In genomic region chr22:46107089-46107664, GRCh38 we compare ENCODE assay signal across 10 cellular contexts. TPM values are rescaled to one million over a fixed set of nuclear protein-coding genes. Genes with fewer than 3 reads are reported as not detected.
DNase-seq lines count a peak whose midpoint lies in the region; ATAC-seq and TF ChIP-seq lines count a peak whose summit lies in the region.
"Had no signal": no experiment of that assay in that cellular context is flagged by ENCODE, and none has a peak within 500 bp of the region (broad histone marks: within the 10 kb centered on the region; RNA-seq: fewer than 3 reads in every experiment).

No MANE protein-coding gene starts in this region.

- H3K4me2 ChIP-seq in GM23248 (ENCODE audit: unreplicated experiment) (no peak overlapping the region), PC-9 (no peak overlapping the region)

- H3K9me3 ChIP-seq in GM23248 (ENCODE audit: low read depth) (no peaks in the 10 kb centered on the region), SK-N-MC (ENCODE audit: low read depth, low read length) (no peaks in the 10 kb centered on the region), left ventricle myocardium inferior (replicated peaks) (no peaks in the 10 kb centered on the region), gastrocnemius medialis (no peaks in the 10 kb centered on the region), PC-9 (ENCODE audit: insufficient read depth, low read depth) (no peaks in the 10 kb centered on the region)

- peak; percentile 28 to 38 for ATAC-seq in gastrocnemius medialis
- ATAC-seq: stimulated activated naive B cell treated with anti-CD40 and anti-IgM and Interleukin-4, amounts not matched to agents 10 μg/mL and 1 μg/mL and 100 μg/mL, for 72 hours had no signal

- H3K4me1 ChIP-seq in GM23248 (ENCODE audit: insufficient read depth), result peaks cover 37% of the 10 kb centered on the region
- peaks cover 100% of the 10 kb centered on the region for H3K4me1 ChIP-seq in left ventricle myocardium inferior
- peaks cover 94 to 96% of the 10 kb centered on the region in 2 donors for H3K4me1 ChIP-seq in gastrocnemius medialis
- peaks cover 5% of the 10 kb centered on the region; the same call in 1 of the 2 replicates for H3K4me1 ChIP-seq in PC-9 (replicated peaks; ENCODE audit: insufficient read depth)

- DNase-seq in GM23248, result peak; percentile 44
- DNase-seq in SK-N-MC (ENCODE audit: low read depth, low spot score), result no peak
- DNase-seq in left ventricle myocardium inferior, result no peak
- peak; percentile 70 to 93 for DNase-seq in gastrocnemius medialis
- DNase-seq in activated CD4-positive, alpha-beta memory T cell treated with anti-CD3 and anti-CD28 coated beads, Interleukin-2, amount 10 ng/mL, durations not matched to agents 7 days and 5 days, result no peak
- DNase-seq in PC-9, result no peak
- no peak for DNase-seq in SK-N-DZ (ENCODE audit: low spot score)
- DNase-seq in AG08396 (ENCODE audit: low spot score), result no peak
- DNase-seq: stimulated activated naive B cell treated with anti-CD40 and anti-IgM and Interleukin-4, amounts not matched to agents 10 μg/mL and 1 μg/mL and 100 μg/mL, for 72 hours had no signal

- H3K9ac ChIP-seq in GM23248 (peak overlapping the region; percentile 64), SK-N-MC (ENCODE audit: insufficient read length) (no peak overlapping the region)

- in situ Hi-C loops in GM23248 (cut with MboI) (no loop called here), gastrocnemius medialis (cut with MboI; ENCODE audit: low sequenced_read_pairs in 4 of 4) (no loop called here)

- H3K27ac ChIP-seq in GM23248, result peak overlapping the region; percentile 82
- H3K27ac ChIP-seq in SK-N-MC, result peak overlapping the region; percentile 54
- peak overlapping the region; percentile 88 for H3K27ac ChIP-seq in left ventricle myocardium inferior (replicated peaks)
- peak overlapping the region; percentile 84 to 98 (median 96) for H3K27ac ChIP-seq in gastrocnemius medialis
- H3K27ac ChIP-seq in PC-9, result no peak overlapping the region
- H3K27ac ChIP-seq: cardiac muscle cell had no signal

- TF ChIP-seq CTCF in left ventricle myocardium inferior (IDR thresholded peaks at IDR 0.05; ENCODE audit: borderline replicate concordance) (no peak), gastrocnemius medialis (IDR thresholded peaks at IDR 0.05 in 4 of 5, conservative IDR thresholded peaks at IDR 0.05 in 1 of 5) (no peak), PC-9 (conservative IDR thresholded peaks at IDR 0.05) (no peak)

- H3K27me3 ChIP-seq in GM23248 (replicated peaks; ENCODE audit: insufficient read depth), result no peaks in the 10 kb centered on the region
- H3K27me3 ChIP-seq in left ventricle myocardium inferior (ENCODE audit: low read depth), result no peaks in the 10 kb centered on the region
- H3K27me3 ChIP-seq in gastrocnemius medialis, result no peaks in the 10 kb centered on the region
- H3K27me3 ChIP-seq in PC-9 (ENCODE audit: insufficient read depth, low read depth), result no peaks in the 10 kb centered on the region
- H3K27me3 ChIP-seq: cardiac muscle cell had no signal

- H3K9me2 ChIP-seq in GM23248 (ENCODE audit: insufficient read depth) (no peaks in the 10 kb centered on the region), PC-9 (ENCODE audit: insufficient read depth) (no peaks in the 10 kb centered on the region)

- 42 to 43% methylated on average over 25 to 35 of the region's 35 CpGs for WGBS in GM23248 (ENCODE audit: low coverage in 1 of 2, low lambda C conversion rate in 2 of 2, missing lambda C conversion rate in 2 of 2), 2 experiments

- CTCF ChIA-PET in activated CD4-positive, alpha-beta memory T cell treated with anti-CD3 and anti-CD28 coated beads, Interleukin-2, amount 10 ng/mL, durations not matched to agents 7 days and 5 days (lab: Charles Lee), result no interaction called here
- CTCF ChIA-PET in PC-9 (lab: Charles Lee), result interaction anchor here (0.6 kb wide), 1 partner anchor 421 kb away, joined by 6 read pairs; no protein-coding TSS in a partner anchor

- H3K4me3 ChIP-seq in GM23248 (no peak overlapping the region), SK-N-MC (no peak overlapping the region), left ventricle myocardium inferior (peak overlapping the region; percentile 19), gastrocnemius medialis (no peak overlapping the region), PC-9 (no peak overlapping the region)
- H3K4me3 ChIP-seq: cardiac muscle cell had no signal

- intact Hi-C loops in left ventricle myocardium inferior (cut with micrococcal nuclease) (no loop called here), gastrocnemius medialis (cut with DNase I; ENCODE audit: low total_unique reads) (loop anchor here (2.0 kb wide), 1 partner anchor 18 kb away; no protein-coding TSS in a partner anchor), PC-9 (cut with micrococcal nuclease; ENCODE audit: unreplicated experiment) (loop anchor here (5.0 kb wide), 1 partner anchor 35 kb away; no protein-coding TSS in a partner anchor)

- H3K79me2 ChIP-seq in GM23248 (ENCODE audit: insufficient read depth) (peaks cover 90% of the 10 kb centered on the region), PC-9 (ENCODE audit: low read depth) (no peaks in the 10 kb centered on the region)

- H3K36me3 ChIP-seq in GM23248 (ENCODE audit: low read depth), result peaks cover 25% of the 10 kb centered on the region
- H3K36me3 ChIP-seq in SK-N-MC (ENCODE audit: insufficient read depth, low read length), result peaks cover 81% of the 10 kb centered on the region
- H3K36me3 ChIP-seq in left ventricle myocardium inferior, result peaks cover 55% of the 10 kb centered on the region
- peaks cover 0 to 23% of the 10 kb centered on the region in 2 donors for H3K36me3 ChIP-seq in gastrocnemius medialis
- H3K36me3 ChIP-seq in PC-9 (ENCODE audit: low read depth), result peaks cover 7% of the 10 kb centered on the region
- H3K36me3 ChIP-seq: cardiac muscle cell had no signal

- POLR2A ChIA-PET in activated CD4-positive, alpha-beta memory T cell treated with anti-CD3 and anti-CD28 coated beads, Interleukin-2, amount 10 ng/mL, durations not matched to agents 7 days and 5 days (lab: Charles Lee), result no interaction called here
- POLR2A ChIA-PET in PC-9 (lab: Charles Lee; ENCODE audit: unreplicated experiment), result no interaction called here

- peak in 1 of 2 donors; percentile 19 for TF ChIP-seq POLR2A in gastrocnemius medialis (IDR thresholded peaks at IDR 0.05)

- H2AFZ ChIP-seq in GM23248 (no peak overlapping the region), PC-9 (no peak overlapping the region)

- no peaks in the 10 kb centered on the region for H3K9me3 Mint-ChIP-seq in activated CD4-positive, alpha-beta memory T cell treated with anti-CD3 and anti-CD28 coated beads, Interleukin-2, amount 10 ng/mL, durations not matched to agents 7 days and 5 days
- H3K9me3 Mint-ChIP-seq: stimulated activated naive B cell treated with anti-CD40 and anti-IgM and Interleukin-4, amounts not matched to agents 10 μg/mL and 1 μg/mL and 100 μg/mL, for 72 hours had no signal

- H3K4me3 Mint-ChIP-seq in activated CD4-positive, alpha-beta memory T cell treated with anti-CD3 and anti-CD28 coated beads, Interleukin-2, amount 10 ng/mL, durations not matched to agents 7 days and 5 days, result no peak overlapping the region
- H3K4me3 Mint-ChIP-seq: stimulated activated naive B cell treated with anti-CD40 and anti-IgM and Interleukin-4, amounts not matched to agents 10 μg/mL and 1 μg/mL and 100 μg/mL, for 72 hours had no signal

- BruUV-seq in PC-9 (replicated peaks; lab: Mats Ljungman, UMichigan), result no TSS peak

- peaks cover 70% of the 10 kb centered on the region for H3F3A ChIP-seq in GM23248 (ENCODE audit: insufficient read depth)
- H3F3A ChIP-seq in PC-9 (ENCODE audit: insufficient read depth, low read depth), result peaks cover 31% of the 10 kb centered on the region

- no peaks in the 10 kb centered on the region for H3K36me3 Mint-ChIP-seq in activated CD4-positive, alpha-beta memory T cell treated with anti-CD3 and anti-CD28 coated beads, Interleukin-2, amount 10 ng/mL, durations not matched to agents 7 days and 5 days (ENCODE audit: low read depth)

- no peaks in the 10 kb centered on the region for H3K27me3 Mint-ChIP-seq in activated CD4-positive, alpha-beta memory T cell treated with anti-CD3 and anti-CD28 coated beads, Interleukin-2, amount 10 ng/mL, durations not matched to agents 7 days and 5 days
- H3K27me3 Mint-ChIP-seq: stimulated activated naive B cell treated with anti-CD40 and anti-IgM and Interleukin-4, amounts not matched to agents 10 μg/mL and 1 μg/mL and 100 μg/mL, for 72 hours had no signal

- H3K4me1 Mint-ChIP-seq in activated CD4-positive, alpha-beta memory T cell treated with anti-CD3 and anti-CD28 coated beads, Interleukin-2, amount 10 ng/mL, durations not matched to agents 7 days and 5 days, result no peaks in the 10 kb centered on the region

- H4K20me1 ChIP-seq in GM23248 (ENCODE audit: insufficient read depth), result no peaks in the 10 kb centered on the region
- H4K20me1 ChIP-seq in PC-9 (ENCODE audit: insufficient read depth), result peaks cover 6% of the 10 kb centered on the region

- H3K27ac Mint-ChIP-seq in activated CD4-positive, alpha-beta memory T cell treated with anti-CD3 and anti-CD28 coated beads, Interleukin-2, amount 10 ng/mL, durations not matched to agents 7 days and 5 days, result no peak overlapping the region

RNA-seq across cellular contexts. Expression of gene PPARA, which starts 43.1 kb away (rescaled TPM):
- 10.9 and 14.4 TPM in 2 replicates for total RNA-seq in GM23248 (2014; rRNA removed; shearing (Covaris generic))
- 8.4 and 8.7 TPM in 2 replicates for polyA plus RNA-seq in GM23248 (2016; fragmentation: Nextera tagmentation; extraction: Ambion mirVana)
- total RNA-seq in left ventricle myocardium inferior (101 TPM), gastrocnemius medialis (10 to 100 TPM; 29.6 to 74.8 (median 57.9) TPM), PC-9 (2021) (43.9 and 48.7 TPM in 2 replicates)
- total RNA-seq in activated CD4-positive, alpha-beta memory T cell treated with anti-CD3 and anti-CD28 coated beads, Interleukin-2, amount 10 ng/mL, durations not matched to agents 7 days and 5 days, result 10 to 100 TPM; 12.9 to 13.4 TPM
- 4.2 and 4.8 TPM in 2 replicates for polyA plus RNA-seq in SK-N-DZ (2014; cell fraction: cytosol; rRNA removed)
- polyA plus RNA-seq in SK-N-DZ (2014; cell fraction: nucleus; rRNA removed), result 1.7 and 13.8 TPM in 2 replicates

Comparison
In these comparisons a context has a peak if more than half of its experiments do, and no peak if none do; other contexts are left out.
1. DNase-seq: peak in GM23248 (single experiment) and gastrocnemius medialis (2 of 2); none in SK-N-MC (single experiment), left ventricle myocardium inferior (single experiment), activated CD4-positive, alpha-beta memory T cell treated with anti-CD3 and anti-CD28 coated beads, Interleukin-2, amount 10 ng/mL, durations not matched to agents 7 days and 5 days (single experiment), PC-9 (0 of 2), SK-N-DZ (single experiment) and AG08396 (single experiment).